Comparison of ENCODE assay signal across 10 cellular contexts in the genomic region with DNA sequence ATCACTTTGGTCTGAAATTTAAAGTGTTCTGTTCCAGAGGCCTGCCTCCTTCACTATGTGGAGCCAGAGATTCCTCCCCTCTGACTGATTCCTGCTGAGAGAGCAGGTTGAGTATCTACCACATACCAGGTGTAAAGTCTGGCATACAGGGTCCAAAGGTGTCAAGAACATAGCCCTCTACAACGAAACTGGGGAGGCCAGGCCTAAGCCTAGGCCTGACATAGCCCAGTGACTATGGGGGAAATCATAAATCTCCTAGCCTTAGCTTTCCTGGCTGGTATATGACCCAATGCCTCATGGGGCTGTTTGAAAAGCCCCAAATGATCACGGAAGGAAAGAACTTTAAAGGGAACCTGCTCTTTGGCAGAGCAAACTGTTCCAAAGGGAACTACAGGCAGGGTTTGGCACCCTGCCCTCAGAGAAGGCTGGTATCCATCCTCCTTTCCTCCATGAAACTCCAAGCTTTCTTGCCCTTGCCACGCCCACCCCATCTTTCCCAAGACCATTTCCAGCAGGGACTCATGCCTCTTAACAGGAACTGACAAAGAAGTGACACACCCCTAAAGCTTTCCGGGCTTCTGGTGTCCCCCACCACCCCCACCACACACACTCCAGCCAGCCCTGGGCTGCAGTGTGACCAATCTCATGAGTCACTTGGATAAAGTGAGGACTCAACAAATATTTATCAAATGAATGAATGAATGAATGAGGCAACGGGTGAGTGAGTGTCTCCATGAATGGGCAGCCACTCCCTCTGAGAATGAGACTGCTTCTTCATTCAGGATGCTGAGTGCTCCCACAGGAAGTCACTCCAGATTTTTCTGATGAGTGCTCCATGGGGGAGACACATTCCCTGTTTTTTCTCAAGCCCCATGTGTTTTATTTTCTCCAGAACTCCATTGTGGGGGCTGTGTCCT.
DNase-seq lines count a peak whose midpoint lies in the region; ATAC-seq, FAIRE-seq and TF ChIP-seq lines count a peak whose summit lies in the region.
"Had no signal": no experiment of that assay in that cellular context is flagged by ENCODE, and none has a peak within 500 bp of the region (broad histone marks: within the 10 kb centered on the region; RNA-seq: fewer than 3 reads in every experiment).

No MANE protein-coding gene starts in this region.

- ATAC-seq in stimulated activated naive CD8-positive, alpha-beta T cell treated with anti-CD3 and anti-CD28 coated beads, Interleukin-15, amount 100 ng/mL, for 72 hours, result no peak
- ATAC-seq in activated CD4-positive, CD25-positive, alpha-beta regulatory T cell treated with anti-CD3 and anti-CD28 coated beads, Interleukin-2, amount 50 U/mL, for 24 hours, result no peak

- H3K27ac ChIP-seq in kidney (ENCODE audit: low read depth in 2 of 2, low read length in 2 of 2) (no peak overlapping the region), stomach smooth muscle (ENCODE audit: low read length) (peak overlapping the region; percentile 81)

- no peaks in the 10 kb centered on the region for H3K27me3 Mint-ChIP-seq in stimulated activated naive CD8-positive, alpha-beta T cell treated with anti-CD3 and anti-CD28 coated beads, Interleukin-15, amount 100 ng/mL, for 72 hours
- peaks cover 3% of the 10 kb centered on the region for H3K27me3 Mint-ChIP-seq in activated T-helper 2 cell treated with anti-CD3 and anti-CD28 coated beads, Interferon-gamma antibody, Interleukin-2, Interleukin-4, amounts not matched to agents 10 μg/mL and 5 μg/mL and 100 μg/mL, durations not matched to agents 14 hours and 24 hours and 36 hours (ENCODE audit: low read depth)
- H3K27me3 Mint-ChIP-seq: IgD-negative memory B cell had no signal

- H3K4me3 ChIP-seq in HFF-Myc (replicated peaks; ENCODE audit: low read depth, low read length), result no peak overlapping the region
- no peak overlapping the region for H3K4me3 ChIP-seq in astrocyte of the spinal cord (ENCODE audit: low read depth, low read length)
- H3K4me3 ChIP-seq in kidney (ENCODE audit: low read length in 2 of 2), result no peak overlapping the region
- H3K4me3 ChIP-seq in stomach smooth muscle (ENCODE audit: low read length in 2 of 2), result peak overlapping the region in 1 of 2 donors; percentile 35

- FAIRE-seq in kidney (lab: Jason Lieb, UNC), result no peak

- in situ Hi-C loops in astrocyte of the spinal cord (cut with HindIII; ENCODE audit: low sequenced_read_pairs), result no loop called here

- H3K27ac Mint-ChIP-seq in stimulated activated naive CD8-positive, alpha-beta T cell treated with anti-CD3 and anti-CD28 coated beads, Interleukin-15, amount 100 ng/mL, for 72 hours, result no peak overlapping the region
- H3K27ac Mint-ChIP-seq in activated T-helper 2 cell treated with anti-CD3 and anti-CD28 coated beads, Interferon-gamma antibody, Interleukin-2, Interleukin-4, amounts not matched to agents 10 μg/mL and 5 μg/mL and 100 μg/mL, durations not matched to agents 14 hours and 24 hours and 36 hours, result no peak overlapping the region

- no peak overlapping the region for H3K4me3 Mint-ChIP-seq in stimulated activated naive CD8-positive, alpha-beta T cell treated with anti-CD3 and anti-CD28 coated beads, Interleukin-15, amount 100 ng/mL, for 72 hours
- H3K4me3 Mint-ChIP-seq in activated T-helper 2 cell treated with anti-CD3 and anti-CD28 coated beads, Interferon-gamma antibody, Interleukin-2, Interleukin-4, amounts not matched to agents 10 μg/mL and 5 μg/mL and 100 μg/mL, durations not matched to agents 14 hours and 24 hours and 36 hours (ENCODE audit: low read depth), result no peak overlapping the region

- H3K36me3 Mint-ChIP-seq in activated T-helper 2 cell treated with anti-CD3 and anti-CD28 coated beads, Interferon-gamma antibody, Interleukin-2, Interleukin-4, amounts not matched to agents 10 μg/mL and 5 μg/mL and 100 μg/mL, durations not matched to agents 14 hours and 24 hours and 36 hours (ENCODE audit: low read depth), result no peaks in the 10 kb centered on the region
- H3K36me3 Mint-ChIP-seq: IgD-negative memory B cell had no signal

- H3K9me3 ChIP-seq in kidney (ENCODE audit: control insufficient read depth in 1 of 2, low read length in 2 of 2) (no peaks in the 10 kb centered on the region), stomach smooth muscle (ENCODE audit: control insufficient read depth in 2 of 2, low read length in 2 of 2) (no peaks in the 10 kb centered on the region)

- H3K4me1 ChIP-seq in kidney (ENCODE audit: control insufficient read depth in 1 of 2, insufficient read depth in 1 of 2, low read depth in 1 of 2, low read length in 2 of 2), result peaks cover 14 to 21% of the 10 kb centered on the region in 2 donors
- peaks cover 46% of the 10 kb centered on the region for H3K4me1 ChIP-seq in stomach smooth muscle (ENCODE audit: control insufficient read depth, insufficient read depth, low read length)

- H3K27me3 ChIP-seq in stomach smooth muscle (ENCODE audit: control insufficient read depth in 1 of 2, insufficient read depth in 2 of 2, low read length in 2 of 2), result no peaks in the 10 kb centered on the region

- H3K4me1 Mint-ChIP-seq in stimulated activated naive CD8-positive, alpha-beta T cell treated with anti-CD3 and anti-CD28 coated beads, Interleukin-15, amount 100 ng/mL, for 72 hours, result peaks cover 11% of the 10 kb centered on the region
- peaks cover 4% of the 10 kb centered on the region for H3K4me1 Mint-ChIP-seq in activated T-helper 2 cell treated with anti-CD3 and anti-CD28 coated beads, Interferon-gamma antibody, Interleukin-2, Interleukin-4, amounts not matched to agents 10 μg/mL and 5 μg/mL and 100 μg/mL, durations not matched to agents 14 hours and 24 hours and 36 hours (ENCODE audit: low read depth)

- H3K9ac ChIP-seq in kidney (ENCODE audit: low read length in 2 of 2) (no peak overlapping the region), stomach smooth muscle (ENCODE audit: low read length in 2 of 2) (peak overlapping the region; percentile 48 to 69)

- DNase-seq in HFF-Myc (ENCODE audit: extremely low read depth, low read depth), result peak; percentile 73
- DNase-seq in astrocyte of the spinal cord (ENCODE audit: low read depth, low spot score), result peak; percentile 96
- DNase-seq in kidney, result peak; percentile 86
- no peak for DNase-seq in globus pallidus (ENCODE audit: low spot score)
- no peak for DNase-seq in stimulated activated naive CD8-positive, alpha-beta T cell treated with anti-CD3 and anti-CD28 coated beads, Interleukin-15, amount 100 ng/mL, for 72 hours
- no peak for DNase-seq in activated T-helper 2 cell treated with anti-CD3 and anti-CD28 coated beads, Interferon-gamma antibody, Interleukin-2, Interleukin-4, amounts not matched to agents 10 μg/mL and 5 μg/mL and 100 μg/mL, durations not matched to agents 14 hours and 24 hours and 36 hours (ENCODE audit: low spot score)
- DNase-seq: activated CD4-positive, alpha-beta T cell treated with anti-CD3 and anti-CD28 coated beads for 1 hour had no signal

- H3K9me3 Mint-ChIP-seq in stimulated activated naive CD8-positive, alpha-beta T cell treated with anti-CD3 and anti-CD28 coated beads, Interleukin-15, amount 100 ng/mL, for 72 hours, result no peaks in the 10 kb centered on the region
- no peaks in the 10 kb centered on the region for H3K9me3 Mint-ChIP-seq in activated T-helper 2 cell treated with anti-CD3 and anti-CD28 coated beads, Interferon-gamma antibody, Interleukin-2, Interleukin-4, amounts not matched to agents 10 μg/mL and 5 μg/mL and 100 μg/mL, durations not matched to agents 14 hours and 24 hours and 36 hours
- H3K9me3 Mint-ChIP-seq: IgD-negative memory B cell had no signal

- intact Hi-C loops in kidney (cut with DNase I), result loop anchor here (10.0 kb wide), 1 partner anchor 65 kb away; no protein-coding TSS in a partner anchor
- intact Hi-C loops in activated T-helper 2 cell treated with anti-CD3 and anti-CD28 coated beads, Interferon-gamma antibody, Interleukin-2, Interleukin-4, amounts not matched to agents 10 μg/mL and 5 μg/mL and 100 μg/mL, durations not matched to agents 14 hours and 24 hours and 36 hours (cut with micrococcal nuclease), result no loop called here

- H3K36me3 ChIP-seq in kidney (ENCODE audit: control insufficient read depth in 1 of 2, insufficient read depth in 2 of 2, low read length in 2 of 2) (no peaks in the 10 kb centered on the region), stomach smooth muscle (ENCODE audit: control insufficient read depth in 2 of 2, insufficient read depth in 2 of 2, low read length in 2 of 2) (no peaks in the 10 kb centered on the region)

- TF ChIP-seq CTCF in HFF-Myc (IDR thresholded peaks at IDR 0.05; ENCODE audit: low read depth, low read length, missing control alignments) (no peak), astrocyte of the spinal cord (IDR thresholded peaks at IDR 0.05; ENCODE audit: low read depth, low read length) (no peak), kidney (IDR thresholded peaks at IDR 0.05; ENCODE audit: borderline replicate concordance, extremely low read depth, insufficient read depth) (no peak)

Comparison
In these comparisons a context has a peak if more than half of its experiments do, and no peak if none do; other contexts are left out.
1. DNase-seq: peak in HFF-Myc (single experiment), astrocyte of the spinal cord (single experiment) and kidney (single experiment); none in globus pallidus (single experiment), stimulated activated naive CD8-positive, alpha-beta T cell treated with anti-CD3 and anti-CD28 coated beads, Interleukin-15, amount 100 ng/mL, for 72 hours (0 of 2) and activated T-helper 2 cell treated with anti-CD3 and anti-CD28 coated beads, Interferon-gamma antibody, Interleukin-2, Interleukin-4, amounts not matched to agents 10 μg/mL and 5 μg/mL and 100 μg/mL, durations not matched to agents 14 hours and 24 hours and 36 hours (single experiment).
2. H3K9ac ChIP-seq: peak in stomach smooth muscle (2 of 2); none in kidney (0 of 2).